In genomic region chr16:71610936-71611871, GRCh38 we compare ENCODE assay signal across 1 cellular context.
TF ChIP-seq lines count a peak whose summit lies in the region.

No MANE protein-coding gene starts in this region.

TF ChIP-seq in K562, 482 proteins besides CTCF, POLR2A, EP300 and RAD21 (continued from another document and continues in another):
- TF ChIP-seq CHD7 (IDR thresholded peaks at IDR 0.05; ENCODE audit: low read depth, low read length) (no peak), KLF16 (IDR thresholded peaks at IDR 0.05) (0 out of 2 replicates have a peak, but pooled peaks have one; percentile 16), MXD1 (CRISPR knock-in tag; IDR thresholded peaks at IDR 0.05; ENCODE audit: borderline replicate concordance, poor library complexity, severe bottlenecking) (no peak), HCFC1 (IDR thresholded peaks at IDR 0.05; ENCODE audit: low read depth, low read length) (peak; percentile 28; the same call in 1 of the 2 replicates), FOXA3 (CRISPR knock-in tag; conservative IDR thresholded peaks at IDR 0.05 in 1 of 2, IDR thresholded peaks at IDR 0.05 in 1 of 2) (no peak), FOXK1 (CRISPR knock-in tag; IDR thresholded peaks at IDR 0.05; ENCODE audit: borderline replicate concordance) (no peak), ZNF589 (CRISPR knock-in tag; IDR thresholded peaks at IDR 0.05; ENCODE audit: low read depth) (no peak), MECOM (CRISPR knock-in tag; IDR thresholded peaks at IDR 0.05) (no peak), SRSF9 (IDR thresholded peaks at IDR 0.05; ENCODE audit: borderline replicate concordance, low read depth, low read length) (no peak), ZNF134 (CRISPR knock-in tag; conservative IDR thresholded peaks at IDR 0.05) (no peak), KDM1A (IDR thresholded peaks at IDR 0.05) (no peak), KLF10 (CRISPR knock-in tag; IDR thresholded peaks at IDR 0.05) (no peak), ZFP30 (CRISPR knock-in tag; IDR thresholded peaks at IDR 0.05; ENCODE audit: borderline replicate concordance) (no peak), ZBTB7A (IDR thresholded peaks at IDR 0.05; ENCODE audit: borderline replicate concordance, control insufficient read depth, low read depth, low read length) (peak; percentile 39; the same call in 1 of the 2 replicates), CXXC5 (CRISPR knock-in tag; IDR thresholded peaks at IDR 0.05) (no peak; the same call in 1 of the 2 replicates), CLOCK (CRISPR knock-in tag; IDR thresholded peaks at IDR 0.05; ENCODE audit: borderline replicate concordance) (no peak), RFX1 (IDR thresholded peaks at IDR 0.05) (no peak), NR2C1 (IDR thresholded peaks at IDR 0.05) (no peak), NR2C1 (tag; IDR thresholded peaks at IDR 0.05) (no peak), ZNF668 (CRISPR knock-in tag; IDR thresholded peaks at IDR 0.05) (no peak), TAF7 (tag; IDR thresholded peaks at IDR 0.05) (no peak), MTA3 (IDR thresholded peaks at IDR 0.05; ENCODE audit: borderline replicate concordance) (no peak), RBM22 (IDR thresholded peaks at IDR 0.05; ENCODE audit: low read depth, low read length, poor library complexity, severe bottlenecking) (no peak), ZBTB2 (IDR thresholded peaks at IDR 0.05) (no peak)
- TF ChIP-seq, protein P1, sequence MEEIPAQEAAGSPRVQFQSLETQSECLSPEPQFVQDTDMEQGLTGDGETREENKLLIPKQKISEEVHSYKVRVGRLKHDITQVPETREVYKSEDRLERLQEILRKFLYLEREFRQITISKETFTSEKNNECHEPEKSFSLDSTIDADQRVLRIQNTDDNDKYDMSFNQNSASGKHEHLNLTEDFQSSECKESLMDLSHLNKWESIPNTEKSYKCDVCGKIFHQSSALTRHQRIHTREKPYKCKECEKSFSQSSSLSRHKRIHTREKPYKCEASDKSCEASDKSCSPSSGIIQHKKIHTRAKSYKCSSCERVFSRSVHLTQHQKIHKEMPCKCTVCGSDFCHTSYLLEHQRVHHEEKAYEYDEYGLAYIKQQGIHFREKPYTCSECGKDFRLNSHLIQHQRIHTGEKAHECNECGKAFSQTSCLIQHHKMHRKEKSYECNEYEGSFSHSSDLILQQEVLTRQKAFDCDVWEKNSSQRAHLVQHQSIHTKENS (CRISPR knock-in tag; IDR thresholded peaks at IDR 0.05): no peak
- TF ChIP-seq, protein P2, sequence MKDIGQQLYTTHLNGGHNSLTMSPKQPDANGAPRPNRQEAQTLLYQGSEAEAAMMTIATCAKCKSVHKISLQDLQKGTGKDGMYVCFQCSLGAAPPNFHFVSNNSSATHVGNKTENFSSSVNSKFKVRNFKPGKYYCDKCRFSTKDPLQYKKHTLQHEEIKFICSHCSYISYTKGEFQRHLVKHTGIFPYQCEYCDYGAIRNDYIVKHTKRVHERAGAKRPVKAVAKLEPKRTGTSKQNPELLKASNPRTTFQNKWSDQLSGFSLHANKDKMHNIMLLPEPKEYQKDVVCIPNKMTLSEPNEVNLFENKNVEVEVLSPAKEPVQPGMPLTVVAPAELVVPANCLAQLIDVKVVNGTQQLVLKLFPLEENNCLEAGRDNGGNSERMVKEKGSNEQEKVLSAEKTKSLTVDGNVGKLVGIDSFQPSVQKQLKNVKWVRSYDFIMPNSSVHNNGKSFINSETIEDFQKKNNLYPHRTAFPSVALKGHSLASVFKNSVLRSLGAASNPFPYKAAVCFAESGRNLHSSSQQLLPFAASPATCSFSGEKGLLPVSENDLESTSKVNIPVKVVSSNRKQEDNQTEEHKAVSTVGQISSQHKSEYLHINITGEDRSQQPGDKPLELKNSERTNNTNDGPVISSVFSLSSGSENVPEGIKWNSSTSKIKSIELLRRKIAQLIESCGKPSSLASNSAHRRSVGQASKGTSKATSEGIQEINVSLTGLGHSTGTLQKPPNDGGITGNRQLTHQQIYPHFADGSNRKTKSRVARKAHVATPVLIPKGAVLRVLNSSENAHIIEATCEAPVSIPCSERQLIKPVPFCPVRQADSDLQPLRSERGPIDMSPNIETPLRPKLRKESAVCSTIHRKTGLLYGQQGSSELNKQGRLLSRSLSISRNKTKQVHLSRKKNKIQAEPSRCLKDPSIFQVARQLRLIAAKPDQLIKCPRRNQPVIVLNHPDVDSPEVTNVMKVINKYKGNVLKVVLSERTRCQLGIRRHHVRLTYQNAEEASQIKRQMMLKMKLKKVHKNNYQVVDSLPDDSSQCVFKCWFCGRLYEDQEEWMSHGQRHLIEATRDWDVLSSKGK (CRISPR knock-in tag; IDR thresholded peaks at IDR 0.05): no peak
- TF ChIP-seq, protein P3, sequence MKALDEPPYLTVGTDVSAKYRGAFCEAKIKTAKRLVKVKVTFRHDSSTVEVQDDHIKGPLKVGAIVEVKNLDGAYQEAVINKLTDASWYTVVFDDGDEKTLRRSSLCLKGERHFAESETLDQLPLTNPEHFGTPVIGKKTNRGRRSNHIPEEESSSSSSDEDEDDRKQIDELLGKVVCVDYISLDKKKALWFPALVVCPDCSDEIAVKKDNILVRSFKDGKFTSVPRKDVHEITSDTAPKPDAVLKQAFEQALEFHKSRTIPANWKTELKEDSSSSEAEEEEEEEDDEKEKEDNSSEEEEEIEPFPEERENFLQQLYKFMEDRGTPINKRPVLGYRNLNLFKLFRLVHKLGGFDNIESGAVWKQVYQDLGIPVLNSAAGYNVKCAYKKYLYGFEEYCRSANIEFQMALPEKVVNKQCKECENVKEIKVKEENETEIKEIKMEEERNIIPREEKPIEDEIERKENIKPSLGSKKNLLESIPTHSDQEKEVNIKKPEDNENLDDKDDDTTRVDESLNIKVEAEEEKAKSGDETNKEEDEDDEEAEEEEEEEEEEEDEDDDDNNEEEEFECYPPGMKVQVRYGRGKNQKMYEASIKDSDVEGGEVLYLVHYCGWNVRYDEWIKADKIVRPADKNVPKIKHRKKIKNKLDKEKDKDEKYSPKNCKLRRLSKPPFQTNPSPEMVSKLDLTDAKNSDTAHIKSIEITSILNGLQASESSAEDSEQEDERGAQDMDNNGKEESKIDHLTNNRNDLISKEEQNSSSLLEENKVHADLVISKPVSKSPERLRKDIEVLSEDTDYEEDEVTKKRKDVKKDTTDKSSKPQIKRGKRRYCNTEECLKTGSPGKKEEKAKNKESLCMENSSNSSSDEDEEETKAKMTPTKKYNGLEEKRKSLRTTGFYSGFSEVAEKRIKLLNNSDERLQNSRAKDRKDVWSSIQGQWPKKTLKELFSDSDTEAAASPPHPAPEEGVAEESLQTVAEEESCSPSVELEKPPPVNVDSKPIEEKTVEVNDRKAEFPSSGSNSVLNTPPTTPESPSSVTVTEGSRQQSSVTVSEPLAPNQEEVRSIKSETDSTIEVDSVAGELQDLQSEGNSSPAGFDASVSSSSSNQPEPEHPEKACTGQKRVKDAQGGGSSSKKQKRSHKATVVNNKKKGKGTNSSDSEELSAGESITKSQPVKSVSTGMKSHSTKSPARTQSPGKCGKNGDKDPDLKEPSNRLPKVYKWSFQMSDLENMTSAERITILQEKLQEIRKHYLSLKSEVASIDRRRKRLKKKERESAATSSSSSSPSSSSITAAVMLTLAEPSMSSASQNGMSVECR (CRISPR knock-in tag; IDR thresholded peaks at IDR 0.05): no peak
